16 cellular contexts compared by ENCODE assay signal in the genomic region with DNA sequence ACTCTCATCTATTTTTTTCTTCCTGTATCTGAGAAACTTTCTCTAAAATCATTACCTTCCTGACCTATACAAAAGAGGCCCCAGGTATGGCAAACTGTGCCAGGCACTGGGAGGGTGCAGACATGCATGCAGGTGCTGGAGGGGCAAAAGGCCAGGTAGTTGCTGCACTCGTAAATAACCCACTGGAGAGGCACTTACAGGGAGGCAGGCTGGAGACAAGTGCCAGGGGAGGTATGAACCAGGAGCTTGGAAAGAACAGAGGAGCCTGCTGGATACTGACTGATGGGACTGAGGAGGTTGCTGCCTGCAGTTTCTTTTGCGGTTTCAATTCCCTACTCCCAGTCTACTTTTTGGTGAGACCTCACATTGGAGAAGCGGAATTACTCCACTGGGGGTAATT.
"Had no signal": no experiment of that assay in that cellular context is flagged by ENCODE, and none has a peak within 500 bp of the region (broad histone marks: within the 10 kb centered on the region; RNA-seq: fewer than 3 reads in every experiment).

No MANE protein-coding gene starts in this region.

- H3K27me3 ChIP-seq: cardiac muscle cell, esophagus squamous epithelium had no signal

- ATAC-seq: stimulated activated naive CD8-positive, alpha-beta T cell treated with anti-CD3 and anti-CD28 coated beads, Interleukin-15, Interleukin-2, amounts not matched to agents 100 U/mL and 50 U/mL, for 24 hours had no signal

- H3K36me3 ChIP-seq: cardiac muscle cell, esophagus squamous epithelium, lower lobe of right lung, suprapubic skin had no signal

- H3K4me3 ChIP-seq: cardiac muscle cell, esophagus squamous epithelium, lower lobe of right lung, suprapubic skin had no signal

- H2AFZ ChIP-seq: parathyroid adenoma had no signal

- H3K9me3 ChIP-seq: esophagus squamous epithelium, lower lobe of right lung, suprapubic skin had no signal

- H3K27ac ChIP-seq: cardiac muscle cell, esophagus squamous epithelium, lower lobe of right lung, parathyroid adenoma, suprapubic skin had no signal

- H3K9ac ChIP-seq: parathyroid adenoma had no signal

- H3K79me2 ChIP-seq: parathyroid adenoma had no signal

- FAIRE-seq: colon had no signal

- DNase-seq: activated B cell treated with CpG ODN at 0.5 μM for 24 hours; activated CD4-positive, alpha-beta T cell treated with anti-CD3 and anti-CD28 coated beads, Interleukin-2, amount 10 ng/mL, durations not matched to agents 24 days and 14 days; activated CD8-positive, alpha-beta memory T cell treated with anti-CD3 and anti-CD28 coated beads for 24 hours; activated naive CD4-positive, alpha-beta T cell treated with anti-CD3 and anti-CD28 coated beads, Interleukin-2, amount 10 ng/mL, durations not matched to agents 7 days and 5 days; activated T-cell treated with anti-CD3 and anti-CD28 coated beads for 4 hours; esophagus squamous epithelium; foreskin fibroblast; glutamatergic neuron; lower lobe of right lung; midbrain; stimulated activated CD4-positive, alpha-beta T cell treated with anti-CD3 and anti-CD28 coated beads, Interleukin-2, amount 100 ng/mL, for 48 hours; stimulated activated naive CD8-positive, alpha-beta T cell treated with anti-CD3 and anti-CD28 coated beads, Interleukin-15, Interleukin-2, amounts not matched to agents 100 U/mL and 50 U/mL, for 24 hours had no signal

- H3K4me1 ChIP-seq: esophagus squamous epithelium, lower lobe of right lung, parathyroid adenoma, suprapubic skin had no signal
